ENCODE assay signal across 1 cellular context in genomic region chr20:17796096-17796563, GRCh38.
TF ChIP-seq lines count a peak whose summit lies in the region.

No MANE protein-coding gene starts in this region.

TF ChIP-seq in HepG2, 621 proteins besides CTCF, POLR2A, EP300 and RAD21 (continued from another document):
- peak; percentile 29; the same call in 1 of the 2 replicates for TF ChIP-seq PATZ1 (CRISPR knock-in tag; IDR thresholded peaks at IDR 0.05)
- no peak for TF ChIP-seq ZNF333 (CRISPR knock-in tag; IDR thresholded peaks at IDR 0.05; ENCODE audit: borderline replicate concordance)
- TF ChIP-seq SAFB2 (CRISPR knock-in tag; IDR thresholded peaks at IDR 0.05; ENCODE audit: borderline replicate concordance, low read depth), result no peak
- peak; percentile 63; the same call in 1 of the 2 replicates for TF ChIP-seq ZNF331 (CRISPR knock-in tag; IDR thresholded peaks at IDR 0.05)
- no peak for TF ChIP-seq SYNCRIP (IDR thresholded peaks at IDR 0.05; ENCODE audit: insufficient read depth, low read depth, low read length)
- no peak for TF ChIP-seq ZKSCAN1 (IDR thresholded peaks at IDR 0.05; ENCODE audit: low read length)
- TF ChIP-seq ZNF816 (CRISPR knock-in tag; IDR thresholded peaks at IDR 0.05; ENCODE audit: borderline replicate concordance), result no peak; the same call in 1 of the 2 replicates
- TF ChIP-seq NCOA1 (CRISPR knock-in tag; IDR thresholded peaks at IDR 0.05), result no peak
- TF ChIP-seq SOX6 (IDR thresholded peaks at IDR 0.05), result no peak
- peak; percentile 58; the same call in 1 of the 2 replicates for TF ChIP-seq SOX6 (CRISPR knock-in tag; IDR thresholded peaks at IDR 0.05)
- TF ChIP-seq CREM (IDR thresholded peaks at IDR 0.05), result no peak
- TF ChIP-seq CREM (CRISPR knock-in tag; IDR thresholded peaks at IDR 0.05), result no peak
- no peak for TF ChIP-seq ZNF20 (CRISPR knock-in tag; IDR thresholded peaks at IDR 0.05)
